In the genomic region with DNA sequence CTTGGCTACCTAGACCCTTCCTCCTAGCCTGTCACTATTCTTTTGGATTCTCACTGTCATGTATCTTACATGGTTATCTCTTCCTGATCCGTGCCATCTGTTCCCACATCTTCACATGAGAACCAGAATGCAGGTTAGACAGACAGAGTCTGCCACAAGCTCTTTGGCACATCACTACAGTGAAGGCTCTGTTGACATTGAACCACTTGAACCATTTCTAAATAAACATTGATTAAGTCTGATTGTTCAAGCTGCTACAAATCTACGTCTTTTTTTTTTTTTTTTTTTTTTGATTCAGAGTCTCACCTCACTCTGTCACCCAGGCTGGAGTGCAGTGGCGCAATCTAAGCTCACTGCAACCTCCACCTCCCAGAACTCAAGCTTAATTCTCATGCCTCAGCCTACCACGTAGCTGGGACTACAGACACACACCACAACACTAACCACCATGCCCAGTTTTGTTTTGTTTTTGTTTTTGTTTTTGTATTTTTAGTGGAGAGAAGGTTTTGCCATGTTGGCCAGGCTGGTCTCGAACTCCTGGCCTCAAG, we compare ENCODE assay signal across 22 cellular contexts.
A peak's percentile ranks its signal among the peaks of the same experiment; 100 is the strongest.
DNase-seq lines count a peak whose midpoint lies in the region; ATAC-seq lines count a peak whose summit lies in the region.
"Had no signal": no experiment of that assay in that cellular context is flagged by ENCODE, and none has a peak within 500 bp of the region (broad histone marks: within the 10 kb centered on the region; RNA-seq: fewer than 3 reads in every experiment).

No MANE protein-coding gene starts in this region.

- H3K9me3 Mint-ChIP-seq in CD4-positive, CD25-positive, alpha-beta regulatory T cell = no peaks in the 10 kb centered on the region
- H3K9me3 Mint-ChIP-seq in T-cell = no peaks in the 10 kb centered on the region
- H3K9me3 Mint-ChIP-seq: central memory CD8-positive, alpha-beta T cell; H9; neural crest cell had no signal

- H3K27me3 ChIP-seq in CD4-positive, CD25-positive, alpha-beta regulatory T cell (ENCODE audit: control insufficient read depth, insufficient read depth, low read length) = no peaks in the 10 kb centered on the region
- H3K27me3 ChIP-seq: stomach had no signal

- POLR2A ChIA-PET in T-cell (lab: Charles Lee) = no interaction called here

- no peaks in the 10 kb centered on the region for H3K4me1 ChIP-seq in CD4-positive, CD25-positive, alpha-beta regulatory T cell (ENCODE audit: control insufficient read depth, insufficient read depth, low read length, poor library complexity, severe bottlenecking)
- H3K4me1 ChIP-seq: A549 had no signal

- no peaks in the 10 kb centered on the region for H3K27me3 Mint-ChIP-seq in CD4-positive, CD25-positive, alpha-beta regulatory T cell
- H3K27me3 Mint-ChIP-seq in T-cell = no peaks in the 10 kb centered on the region
- H3K27me3 Mint-ChIP-seq: central memory CD8-positive, alpha-beta T cell had no signal

- H3K4me1 Mint-ChIP-seq in CD4-positive, CD25-positive, alpha-beta regulatory T cell = no peaks in the 10 kb centered on the region
- no peaks in the 10 kb centered on the region for H3K4me1 Mint-ChIP-seq in T-cell
- H3K4me1 Mint-ChIP-seq: central memory CD8-positive, alpha-beta T cell had no signal

- H3K27ac Mint-ChIP-seq in CD4-positive, CD25-positive, alpha-beta regulatory T cell = peak overlapping the region in 2 of 3 donors; percentile 33 to 59
- no peak overlapping the region for H3K27ac Mint-ChIP-seq in T-cell
- H3K27ac Mint-ChIP-seq: H9 had no signal

- H3K9me3 ChIP-seq in CD4-positive, CD25-positive, alpha-beta regulatory T cell (ENCODE audit: control insufficient read depth in 2 of 2, low read length in 2 of 2) = no peaks in the 10 kb centered on the region
- H3K9me3 ChIP-seq: A549, psoas muscle, stomach had no signal

- H3K36me3 Mint-ChIP-seq in CD4-positive, CD25-positive, alpha-beta regulatory T cell = peaks cover 5% of the 10 kb centered on the region
- H3K36me3 Mint-ChIP-seq in T-cell = peaks cover 4% of the 10 kb centered on the region

- no peak overlapping the region for H3K27ac ChIP-seq in CD4-positive, CD25-positive, alpha-beta regulatory T cell (ENCODE audit: insufficient read depth, low read length, poor library complexity, severe bottlenecking)
- H3K27ac ChIP-seq: A549, psoas muscle, stomach had no signal

- H3K4me3 ChIP-seq in CD4-positive, CD25-positive, alpha-beta regulatory T cell (ENCODE audit: low read depth, low read length) = no peak overlapping the region
- H3K4me3 ChIP-seq: A549, psoas muscle, stomach had no signal

- ATAC-seq in CD4-positive, CD25-positive, alpha-beta regulatory T cell (ENCODE audit: low read depth in 2 of 2) = no peak
- no peak for ATAC-seq in T-cell (replicated peaks in 1 of 4)
- no peak for ATAC-seq in HG03045 (IDR thresholded peaks at IDR 0.05; ENCODE audit: unreplicated experiment)
- ATAC-seq: A549, esophagus mucosa, left lobe of liver, psoas muscle had no signal

- DNase-seq in CD4-positive, CD25-positive, alpha-beta regulatory T cell = no peak
- peak; percentile 20 for DNase-seq in NCI-H1417 treated with DMSO at 0.1 percent for 48 hours (lab: John Stamatoyannopoulos, UW)
- DNase-seq in NCI-H345 (lab: John Stamatoyannopoulos, UW) = peak; percentile 90
- DNase-seq in SHP77 treated with DMSO at 0.1 percent for 48 hours (lab: John Stamatoyannopoulos, UW) = peak; percentile 92
- DNase-seq in T-cell = no peak
- DNase-seq in retina = no peak
- no peak for DNase-seq in RKO (ENCODE audit: low spot score)
- DNase-seq: activated CD4-positive, alpha-beta T cell treated with anti-CD3 and anti-CD28 coated beads, Interleukin-2, amount 50 U/mL, for 1 hour; activated CD8-positive, alpha-beta memory T cell treated with anti-CD3 and anti-CD28 coated beads, Interleukin-2, amount 50 U/mL, for 4 hours; amniotic stem cell; DMS79 treated with DMSO at 0.1 percent for 48 hours; H9; psoas muscle; small intestine; stimulated activated CD4-positive, alpha-beta T cell treated with anti-CD3 and anti-CD28 coated beads, Interleukin-2, amount 100 ng/mL, for 48 hours; stomach had no signal

- H3K4me3 Mint-ChIP-seq in CD4-positive, CD25-positive, alpha-beta regulatory T cell = no peak overlapping the region
- no peak overlapping the region for H3K4me3 Mint-ChIP-seq in T-cell
- H3K4me3 Mint-ChIP-seq: central memory CD8-positive, alpha-beta T cell; H9; neural crest cell had no signal

- CTCF ChIA-PET in T-cell (lab: Charles Lee) = no interaction called here

- no peaks in the 10 kb centered on the region for H3K36me3 ChIP-seq in CD4-positive, CD25-positive, alpha-beta regulatory T cell (ENCODE audit: control insufficient read depth, insufficient read depth, low read length)
- H3K36me3 ChIP-seq: stomach had no signal

Comparison
In these comparisons a context has a peak if more than half of its experiments do, and no peak if none do; other contexts are left out.
1. DNase-seq: peak in NCI-H1417 treated with DMSO at 0.1 percent for 48 hours (single experiment), NCI-H345 (single experiment) and SHP77 treated with DMSO at 0.1 percent for 48 hours (single experiment); none in CD4-positive, CD25-positive, alpha-beta regulatory T cell (0 of 3), T-cell (0 of 34), retina (single experiment) and RKO (single experiment).
2. H3K27ac Mint-ChIP-seq: peak in CD4-positive, CD25-positive, alpha-beta regulatory T cell (2 of 3); none in T-cell (0 of 2).